1 cellular context compared by ENCODE assay signal in the genomic region with DNA sequence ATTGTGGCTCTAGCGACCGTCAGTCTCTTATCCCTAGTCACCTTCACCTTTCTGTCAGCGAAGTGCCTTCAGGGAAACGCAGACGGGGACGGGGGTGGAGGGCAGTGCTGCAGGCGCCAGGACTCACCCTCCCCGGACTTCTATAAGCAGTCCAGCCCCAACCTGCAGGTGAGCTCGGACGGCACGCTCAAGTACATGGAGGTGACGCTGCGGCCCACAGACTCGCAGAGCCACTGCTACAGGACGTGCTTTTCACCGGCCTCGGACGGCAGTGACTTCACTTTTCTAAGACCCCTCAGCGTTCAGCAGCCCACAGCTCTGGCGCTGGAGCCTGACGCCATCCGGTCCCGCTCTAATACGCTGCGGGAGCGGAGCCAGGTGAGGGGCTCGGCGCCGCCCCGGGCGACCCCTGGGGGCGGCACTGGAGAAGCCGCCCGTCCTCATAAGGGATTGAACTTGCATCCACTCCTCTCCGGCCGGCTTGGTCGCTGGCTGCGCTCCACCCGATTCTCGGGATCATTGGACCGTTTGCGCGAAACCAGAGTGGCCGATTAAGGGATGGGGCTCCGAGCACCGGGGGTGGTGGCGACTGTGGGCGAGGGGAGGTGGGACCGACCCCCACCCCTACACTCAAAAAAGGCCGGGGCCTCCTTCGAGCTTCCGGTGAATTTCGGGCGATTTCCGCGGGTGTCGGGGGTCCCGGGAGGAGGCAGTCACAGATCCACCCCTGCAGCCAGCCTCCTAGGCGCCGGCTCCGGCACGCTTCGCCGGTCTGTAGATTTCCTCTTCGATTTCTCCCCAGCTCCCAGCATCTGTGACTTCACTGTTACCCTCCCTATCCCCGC.
TF ChIP-seq lines count a peak whose summit lies in the region.

No MANE protein-coding gene starts in this region.

TF ChIP-seq in H1, 55 proteins besides CTCF, POLR2A, EP300 and RAD21:
- TF ChIP-seq FOSL1 (IDR thresholded peaks at IDR 0.05; ENCODE audit: insufficient read depth, low read depth, low read length): no peak
- no peak for TF ChIP-seq TAF1 (IDR thresholded peaks at IDR 0.05; ENCODE audit: low read depth, low read length)
- TF ChIP-seq HDAC2 (IDR thresholded peaks at IDR 0.05; ENCODE audit: borderline replicate concordance in 1 of 2, low read depth in 2 of 2, low read length in 2 of 2): no peak
- peak; percentile 63; the same call in 1 of the 2 replicates for TF ChIP-seq CREB1 (IDR thresholded peaks at IDR 0.05)
